ENCODE assay signal across 29 cellular contexts in the genomic region with DNA sequence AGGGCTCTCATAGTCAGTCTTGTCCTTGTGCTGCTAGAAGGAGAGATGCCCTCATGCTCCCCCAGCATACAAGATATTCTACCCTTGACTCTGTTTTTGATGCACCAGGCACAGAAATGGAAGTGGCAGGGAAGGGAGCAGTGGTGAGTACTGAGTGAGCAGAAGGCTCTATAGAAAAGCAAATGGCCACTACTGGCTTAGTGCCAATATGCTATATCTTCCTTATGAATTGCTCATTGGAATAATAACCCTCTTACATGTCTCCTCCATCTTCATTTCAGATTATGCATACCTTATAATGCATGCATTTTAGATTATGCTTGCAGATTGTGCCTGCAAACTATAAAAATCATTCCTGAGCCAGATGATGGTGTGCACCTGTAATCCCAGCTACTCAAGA.
"Had no signal": no experiment of that assay in that cellular context is flagged by ENCODE, and none has a peak within 500 bp of the region (broad histone marks: within the 10 kb centered on the region; RNA-seq: fewer than 3 reads in every experiment).

No MANE protein-coding gene starts in this region.

- H3K4me3 ChIP-seq: stomach, suprapubic skin, testis, thoracic aorta, thyroid gland, tibial artery, tibial nerve, transverse colon, upper lobe of left lung, upper lobe of right lung, uterus, vagina had no signal

- H3K4me3 Mint-ChIP-seq: stimulated activated effector memory CD8-positive, alpha-beta T cell treated with anti-CD3 and anti-CD28 coated beads, Interleukin-12 subunit alpha, Interleukin-12 subunit beta, amount 100 ng/mL, for 72 hours; stimulated activated memory B cell treated with anti-CD40 and anti-IgM and Interleukin-4, amounts not matched to agents 10 μg/mL and 1 μg/mL and 100 μg/mL, for 72 hours; stimulated activated naive B cell treated with anti-CD40 and anti-IgM and Interleukin-4, amounts not matched to agents 10 μg/mL and 1 μg/mL and 100 μg/mL, for 72 hours; stimulated activated naive CD8-positive, alpha-beta T cell treated with anti-CD3 and anti-CD28 coated beads, Interleukin-15, amount 100 ng/mL, for 72 hours; stimulated activated naive CD8-positive, alpha-beta T cell treated with anti-CD3 and anti-CD28 coated beads, Interleukin-15, Interleukin-2, amounts not matched to agents 100 ng/mL and 50 ng/mL, for 24 hours; type B pancreatic cell had no signal

- H3K9me3 Mint-ChIP-seq: stimulated activated effector memory CD8-positive, alpha-beta T cell treated with anti-CD3 and anti-CD28 coated beads, Interleukin-12 subunit alpha, Interleukin-12 subunit beta, amount 100 ng/mL, for 72 hours; stimulated activated memory B cell treated with anti-CD40 and anti-IgM and Interleukin-4, amounts not matched to agents 10 μg/mL and 1 μg/mL and 100 μg/mL, for 72 hours; stimulated activated naive CD8-positive, alpha-beta T cell treated with anti-CD3 and anti-CD28 coated beads, Interleukin-15, Interleukin-2, amounts not matched to agents 100 ng/mL and 50 ng/mL, for 24 hours; type B pancreatic cell had no signal

- H3K4me1 Mint-ChIP-seq: stimulated activated naive CD8-positive, alpha-beta T cell treated with anti-CD3 and anti-CD28 coated beads, Interleukin-15, amount 100 ng/mL, for 72 hours had no signal

- H3K27me3 Mint-ChIP-seq: stimulated activated memory B cell treated with anti-CD40 and anti-IgM and Interleukin-4, amounts not matched to agents 10 μg/mL and 1 μg/mL and 100 μg/mL, for 72 hours; stimulated activated naive B cell treated with anti-CD40 and anti-IgM and Interleukin-4, amounts not matched to agents 10 μg/mL and 1 μg/mL and 100 μg/mL, for 72 hours; stimulated activated naive CD8-positive, alpha-beta T cell treated with anti-CD3 and anti-CD28 coated beads, Interleukin-15, amount 100 ng/mL, for 72 hours; stimulated activated naive CD8-positive, alpha-beta T cell treated with anti-CD3 and anti-CD28 coated beads, Interleukin-15, Interleukin-2, amounts not matched to agents 100 ng/mL and 50 ng/mL, for 24 hours; type B pancreatic cell had no signal

- ATAC-seq: stimulated activated effector memory CD8-positive, alpha-beta T cell treated with anti-CD3 and anti-CD28 coated beads, Interleukin-12 subunit alpha, Interleukin-12 subunit beta, amount 100 ng/mL, for 72 hours; stimulated activated memory B cell treated with anti-CD40 and anti-IgM and Interleukin-4, amounts not matched to agents 10 μg/mL and 1 μg/mL and 100 μg/mL, for 72 hours; stimulated activated naive B cell treated with anti-CD40 and anti-IgM and Interleukin-4, amounts not matched to agents 10 μg/mL and 1 μg/mL and 100 μg/mL, for 72 hours; stimulated activated naive CD8-positive, alpha-beta T cell treated with anti-CD3 and anti-CD28 coated beads, Interleukin-15, amount 100 ng/mL, for 72 hours; stimulated activated naive CD8-positive, alpha-beta T cell treated with anti-CD3 and anti-CD28 coated beads, Interleukin-15, Interleukin-2, amounts not matched to agents 100 U/mL and 50 U/mL, for 24 hours; upper lobe of right lung had no signal

- DNase-seq: stimulated activated CD4-positive, alpha-beta T cell treated with anti-CD3 and anti-CD28 coated beads, Interleukin-2, amount 100 ng/mL, for 48 hours; stimulated activated CD4-positive, alpha-beta T cell treated with anti-CD3 and anti-CD28 coated beads, Interleukin-4, amount 100 ng/mL, for 1 hour; stimulated activated CD4-positive, alpha-beta T cell treated with anti-CD3 and anti-CD28 coated beads, Interleukin-4, amount 100 ng/mL, for 24 hours; stimulated activated CD4-positive, alpha-beta T cell treated with anti-CD3 and anti-CD28 coated beads, Interleukin-4, amount 100 ng/mL, for 4 hours; stimulated activated CD8-positive, alpha-beta memory T cell treated with anti-CD3 and anti-CD28 coated beads, Interleukin-4, amount 100 ng/mL, for 48 hours; stimulated activated naive B cell treated with anti-CD40 and anti-IgM and Interleukin-4, amounts not matched to agents 10 μg/mL and 1 μg/mL and 100 μg/mL, for 72 hours; stimulated activated naive CD4-positive, alpha-beta T cell; stimulated activated naive CD4-positive, alpha-beta T cell treated with Interleukin-2 at 50 U/mL for 16 hours; stimulated activated naive CD8-positive, alpha-beta T cell treated with anti-CD3 and anti-CD28 coated beads, Interleukin-15, amount 100 ng/mL, for 72 hours; stimulated activated naive CD8-positive, alpha-beta T cell treated with anti-CD3 and anti-CD28 coated beads, Interleukin-15, Interleukin-2, amounts not matched to agents 100 U/mL and 50 U/mL, for 24 hours; stomach; substantia nigra; testis; thyroid gland; tibial artery; transverse colon; trophoblast cell; upper lobe of left lung; upper lobe of right lung; uterus had no signal

- H3K36me3 ChIP-seq: suprapubic skin, thyroid gland, transverse colon, upper lobe of left lung, upper lobe of right lung, uterus, vagina had no signal

- H3K4me1 ChIP-seq: tibial nerve, upper lobe of left lung, upper lobe of right lung, uterus, vagina had no signal

- FAIRE-seq: urothelium cell line had no signal

- H3K27ac ChIP-seq: stomach, suprapubic skin, testis, thoracic aorta, thyroid gland, tibial artery, tibial nerve, transverse colon, upper lobe of left lung, upper lobe of right lung, uterus, vagina had no signal

- H3K9me3 ChIP-seq: stomach, suprapubic skin, testis, thoracic aorta, thyroid gland, tibial artery, tibial nerve, transverse colon, upper lobe of left lung, upper lobe of right lung, uterus, vagina had no signal

- H3K27me3 ChIP-seq: stomach, suprapubic skin, testis, thyroid gland, tibial artery, tibial nerve, transverse colon, upper lobe of left lung, upper lobe of right lung, uterus, vagina had no signal

- H3K27ac Mint-ChIP-seq: stimulated activated effector memory CD8-positive, alpha-beta T cell treated with anti-CD3 and anti-CD28 coated beads, Interleukin-12 subunit alpha, Interleukin-12 subunit beta, amount 100 ng/mL, for 72 hours; stimulated activated memory B cell treated with anti-CD40 and anti-IgM and Interleukin-4, amounts not matched to agents 10 μg/mL and 1 μg/mL and 100 μg/mL, for 72 hours; stimulated activated naive B cell treated with anti-CD40 and anti-IgM and Interleukin-4, amounts not matched to agents 10 μg/mL and 1 μg/mL and 100 μg/mL, for 72 hours; stimulated activated naive CD8-positive, alpha-beta T cell treated with anti-CD3 and anti-CD28 coated beads, Interleukin-15, amount 100 ng/mL, for 72 hours; stimulated activated naive CD8-positive, alpha-beta T cell treated with anti-CD3 and anti-CD28 coated beads, Interleukin-15, Interleukin-2, amounts not matched to agents 100 ng/mL and 50 ng/mL, for 24 hours; type B pancreatic cell had no signal

- H3K36me3 Mint-ChIP-seq: stimulated activated effector memory CD8-positive, alpha-beta T cell treated with anti-CD3 and anti-CD28 coated beads, Interleukin-12 subunit alpha, Interleukin-12 subunit beta, amount 100 ng/mL, for 72 hours had no signal
